In genomic region chr2:168222095-168222494, GRCh38 we compare ENCODE assay signal across 18 cellular contexts. TPM values are rescaled to one million over a fixed set of nuclear protein-coding genes. Genes with fewer than 3 reads are reported as not detected.
DNase-seq lines count a peak whose midpoint lies in the region; ATAC-seq, FAIRE-seq and TF ChIP-seq lines count a peak whose summit lies in the region.
"Had no signal": no experiment of that assay in that cellular context is flagged by ENCODE, and none has a peak within 500 bp of the region (broad histone marks: within the 10 kb centered on the region; RNA-seq: fewer than 3 reads in every experiment).

No MANE protein-coding gene starts in this region.

- no peaks in the 10 kb centered on the region for H3F3A ChIP-seq in PC-9 (ENCODE audit: insufficient read depth, low read depth)

- H3K79me2 ChIP-seq in hepatocyte = peaks cover 63% of the 10 kb centered on the region
- peaks cover 68% of the 10 kb centered on the region for H3K79me2 ChIP-seq in PC-9 (ENCODE audit: low read depth)

- peak; percentile 65 for ATAC-seq in Right ventricle myocardium inferior
- ATAC-seq: PC-3 had no signal

- CTCF ChIA-PET in PC-9 (lab: Charles Lee) = no interaction called here

- H4K20me1 ChIP-seq in hepatocyte (ENCODE audit: insufficient read depth, poor library complexity, severe bottlenecking) (peaks cover 3% of the 10 kb centered on the region), PC-9 (ENCODE audit: insufficient read depth) (no peaks in the 10 kb centered on the region)

- intact Hi-C loops in Right ventricle myocardium inferior (cut with DNase I) = no loop called here
- intact Hi-C loops in cardiac septum (cut with DNase I) = no loop called here
- intact Hi-C loops in colonic mucosa (cut with DNase I) = no loop called here
- intact Hi-C loops in PC-9 (cut with micrococcal nuclease; ENCODE audit: unreplicated experiment) = no loop called here

- H3K4me1 ChIP-seq in colonic mucosa (no peaks in the 10 kb centered on the region), hepatocyte (ENCODE audit: insufficient read depth) (no peaks in the 10 kb centered on the region), small intestine (ENCODE audit: control insufficient read depth in 2 of 2, insufficient read depth in 1 of 2, low read depth in 1 of 2, low read length in 1 of 2) (peaks cover 3 to 8% of the 10 kb centered on the region in 2 donors), PC-9 (replicated peaks; ENCODE audit: insufficient read depth) (no peaks in the 10 kb centered on the region)

- BruUV-seq in PC-9 (replicated peaks; lab: Mats Ljungman, UMichigan) = no TSS peak

- no peak overlapping the region for H2AFZ ChIP-seq in hepatocyte
- no peak overlapping the region for H2AFZ ChIP-seq in PC-9

- H3K27me3 ChIP-seq in colonic mucosa (no peaks in the 10 kb centered on the region), hepatocyte (no peaks in the 10 kb centered on the region), small intestine (ENCODE audit: control insufficient read depth in 2 of 2, insufficient read depth in 2 of 2, low read length in 2 of 2) (no peaks in the 10 kb centered on the region), PC-9 (ENCODE audit: insufficient read depth, low read depth) (no peaks in the 10 kb centered on the region)

- TF ChIP-seq CTCF in colonic mucosa (IDR thresholded peaks at IDR 0.05) = no peak
- no peak for TF ChIP-seq CTCF in hepatocyte (IDR thresholded peaks at IDR 0.05; ENCODE audit: poor library complexity)
- TF ChIP-seq CTCF in PC-9 (conservative IDR thresholded peaks at IDR 0.05) = no peak

- no peak overlapping the region for H3K9ac ChIP-seq in colonic mucosa (ENCODE audit: low read depth in 2 of 2, low read length in 2 of 2)

- H3K9me3 ChIP-seq in colonic mucosa (no peaks in the 10 kb centered on the region), hepatocyte (ENCODE audit: low read depth) (no peaks in the 10 kb centered on the region), small intestine (ENCODE audit: control insufficient read depth, low read depth) (no peaks in the 10 kb centered on the region), PC-9 (ENCODE audit: insufficient read depth, low read depth) (no peaks in the 10 kb centered on the region)

- no peaks in the 10 kb centered on the region for H3K9me2 ChIP-seq in hepatocyte (replicated peaks; ENCODE audit: insufficient read depth)
- no peaks in the 10 kb centered on the region for H3K9me2 ChIP-seq in PC-9 (ENCODE audit: insufficient read depth)

- H3K4me3 ChIP-seq in colonic mucosa (no peak overlapping the region), hepatocyte (no peak overlapping the region), small intestine (ENCODE audit: low read depth in 1 of 2, low read length in 2 of 2) (no peak overlapping the region), PC-9 (no peak overlapping the region)

- 91% methylated on average over 3 of the region's 3 CpGs for WGBS in hepatocyte (ENCODE audit: low lambda C conversion rate, missing lambda C conversion rate)
- WGBS in small intestine, 3 donors = 93 to 95% (median 94%) methylated on average over 3 of the region's 3 CpGs

- DNase-seq in Right ventricle myocardium inferior (ENCODE audit: missing footprints) (no peak), cardiac septum (ENCODE audit: low spot score) (no peak), colonic mucosa (no peak), hepatocyte (ENCODE audit: low spot score) (no peak), small intestine (no peak), islet precursor cell (no peak), PC-9 (no peak), NCI-H524 treated with DMSO at 0.1 percent for 48 hours (lab: John Stamatoyannopoulos, UW) (no peak)
- DNase-seq: AML-193, DND-41, HFFc6, KBM-7, NCI-H1417, NCI-H187, NCI-H2107, NCI-H510A treated with DMSO at 0.1 percent for 48 hours, PC-3 had no signal

- H3K4me2 ChIP-seq in hepatocyte = no peak overlapping the region
- H3K4me2 ChIP-seq in PC-9 = no peak overlapping the region

- H3K27ac ChIP-seq in colonic mucosa = peak overlapping the region; percentile 77
- peak overlapping the region; percentile 33 for H3K27ac ChIP-seq in hepatocyte
- H3K27ac ChIP-seq in small intestine (ENCODE audit: low read depth in 1 of 2, low read length in 1 of 2) = peak overlapping the region; percentile 53 to 73
- no peak overlapping the region for H3K27ac ChIP-seq in PC-9

- POLR2A ChIA-PET in PC-9 (lab: Charles Lee; ENCODE audit: unreplicated experiment) = no interaction called here

- H3K36me3 ChIP-seq in colonic mucosa (no peaks in the 10 kb centered on the region), hepatocyte (replicated peaks; ENCODE audit: insufficient read depth, low read depth) (no peaks in the 10 kb centered on the region), small intestine (ENCODE audit: control insufficient read depth in 2 of 2, insufficient read depth in 2 of 2, low read length in 2 of 2) (no peaks in the 10 kb centered on the region), PC-9 (ENCODE audit: low read depth) (peaks cover 7% of the 10 kb centered on the region; the same call in 1 of the 2 replicates)

- no peak for FAIRE-seq in small intestine (lab: Jason Lieb, UNC)

RNA-seq across cellular contexts. Expression of gene STK39, which starts 25.3 kb away (rescaled TPM):
- total RNA-seq in Right ventricle myocardium inferior = 17.7 TPM
- total RNA-seq in cardiac septum = 24.6 TPM
- total RNA-seq in colonic mucosa = 10 to 100 TPM; 35.9 to 41.2 TPM
- total RNA-seq in hepatocyte = 35.4 and 39.4 TPM in 2 replicates
- 26.5 and 26.9 TPM in 2 replicates for polyA plus RNA-seq in hepatocyte
- polyA plus RNA-seq in small intestine = 10 to 100 TPM; 41.0 to 68.7 (median 41.6) TPM
- total RNA-seq in PC-9 (2021) = 14.5 and 18.6 TPM in 2 replicates
- total RNA-seq: G401 had no signal
